8 cellular contexts compared by ENCODE assay signal in genomic region chr6:170552765-170553685, GRCh38.
DNase-seq lines count a peak whose midpoint lies in the region; ATAC-seq and TF ChIP-seq lines count a peak whose summit lies in the region.

Gene PSMB1, minus strand, starts transcription at chr6:170553307. Its CDS starts 65 bp downstream, at chr6:170553242.

- DNase-seq in AG09309 (ENCODE audit: low read depth): peak; percentile 70
- peak; percentile 77 for DNase-seq in NCI-H446 treated with DMSO at 0.1 percent for 48 hours (lab: John Stamatoyannopoulos, UW)
- DNase-seq in cerebellar nuclear complex (lab: John Stamatoyannopoulos, UW): peak; percentile 48 to 93
- DNase-seq in islet precursor cell: peak; percentile 97
- peak; percentile 63 to 81 (median 74) for DNase-seq in stimulated activated CD4-positive, alpha-beta T cell treated with anti-CD3 and anti-CD28 coated beads, Interleukin-12 subunit alpha, Interleukin-12 subunit beta, amount 100 ng/mL, for 48 hours (ENCODE audit: low read depth in 2 of 3, low spot score in 1 of 3)

- peak within 1 kb of the TSS; percentile 99 for H3K4me3 ChIP-seq in AG09309 (ENCODE audit: control insufficient read depth, low read depth, low read length)

- no peak for TF ChIP-seq CTCF in AG09309 (IDR thresholded peaks at IDR 0.05; ENCODE audit: control insufficient read depth, insufficient read depth, low read depth, low read length, missing control alignments)

- ATAC-seq in GM19023 (IDR thresholded peaks at IDR 0.05; ENCODE audit: unreplicated experiment) (peak; percentile 61), HG03280 (IDR thresholded peaks at IDR 0.05; ENCODE audit: unreplicated experiment) (peak; percentile 51)
- ATAC-seq in activated CD4-positive, CD25-positive, alpha-beta regulatory T cell treated with anti-CD3 and anti-CD28 coated beads, Interleukin-2, amount 50 U/mL, for 24 hours: peak; percentile 41 to 51

Comparison
In these comparisons a context has a peak if more than half of its experiments do, and no peak if none do; other contexts are left out.
1. Peak in every context shown above with its lines: DNase-seq, ATAC-seq and H3K4me3 ChIP-seq.